In the genomic region with DNA sequence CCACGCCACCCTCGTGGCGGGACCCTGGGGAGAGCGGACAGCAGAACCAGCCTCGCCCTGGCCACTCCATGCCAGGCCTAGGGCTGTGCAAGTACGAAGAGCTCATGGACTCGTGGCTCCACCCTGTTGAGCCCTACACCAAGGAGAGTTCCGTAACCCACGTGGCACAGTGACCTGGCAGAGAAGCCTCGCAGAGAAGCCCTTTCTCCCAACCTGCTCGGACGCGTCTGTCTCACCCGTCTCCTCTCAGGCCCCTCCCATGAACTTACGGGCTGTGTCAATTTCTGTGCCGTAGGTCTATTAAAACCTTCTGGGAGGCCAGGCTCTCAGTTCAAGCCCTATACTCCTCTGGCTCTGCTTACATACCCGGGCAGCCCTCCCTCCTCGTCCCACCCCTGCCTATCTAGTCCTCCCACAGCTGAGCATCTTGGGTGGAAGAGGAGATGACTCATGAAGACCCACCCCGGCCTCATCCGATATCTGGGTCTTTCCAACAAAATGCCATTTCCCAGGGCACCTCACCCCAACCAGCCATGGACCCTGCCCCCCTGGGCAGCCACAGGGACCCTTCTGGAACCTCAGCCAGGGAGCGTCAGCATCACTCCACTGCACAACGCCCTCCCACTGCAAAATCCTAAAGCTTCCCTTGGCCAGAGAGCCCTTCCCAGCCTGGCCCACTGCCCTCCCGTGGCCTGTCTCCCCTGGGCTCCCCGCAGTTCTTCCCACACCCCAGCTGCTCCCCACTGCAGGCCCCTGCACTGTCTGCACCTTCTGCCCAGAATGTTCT, we compare ENCODE assay signal across 8 cellular contexts. TPM values are rescaled to one million over a fixed set of nuclear protein-coding genes. Genes with fewer than 3 reads are reported as not detected.
DNase-seq lines count a peak whose midpoint lies in the region; ATAC-seq, FAIRE-seq and TF ChIP-seq lines count a peak whose summit lies in the region.

No MANE protein-coding gene starts in this region.

- no peaks in the 10 kb centered on the region for H3K9me3 ChIP-seq in keratinocyte (ENCODE audit: control insufficient read depth, low read depth, low read length)
- no peaks in the 10 kb centered on the region for H3K9me3 ChIP-seq in thymus (ENCODE audit: control insufficient read depth)

- POLR2A ChIA-PET in MCF 10A (lab: Yijun Ruan, JAX), result interaction anchor here (0.6 to 7.7 kb wide), 7 partner anchors 10 to 53 kb away, joined by 3 to 67 read pairs (median 4); a partner anchor contains a TSS

- no peaks in the 10 kb centered on the region for H4K20me1 ChIP-seq in keratinocyte (ENCODE audit: control insufficient read depth, extremely low read depth, insufficient read depth, low read length)

- ATAC-seq in activated CD8-positive, alpha-beta memory T cell treated with anti-CD3 and anti-CD28 coated beads, Interleukin-2, amount 10 ng/mL, durations not matched to agents 7 days and 5 days, result no peak
- no peak for ATAC-seq in HG03378 (IDR thresholded peaks at IDR 0.05; ENCODE audit: unreplicated experiment)

- FAIRE-seq in keratinocyte (lab: Jason Lieb, UNC), result peak; percentile 95

- H3K4me1 Mint-ChIP-seq in activated CD8-positive, alpha-beta memory T cell treated with anti-CD3 and anti-CD28 coated beads, Interleukin-2, amount 10 ng/mL, durations not matched to agents 7 days and 5 days, result peaks cover 13% of the 10 kb centered on the region
- peaks cover 22% of the 10 kb centered on the region for H3K4me1 Mint-ChIP-seq in MCF 10A (ENCODE audit: insufficient read depth, unreplicated experiment)

- H3K4me3 ChIP-seq in keratinocyte (ENCODE audit: control insufficient read depth in 2 of 3, extremely low read depth in 1 of 3, insufficient read depth in 2 of 3, low read depth in 1 of 3, low read length in 3 of 3) (peak overlapping the region; percentile 46 to 84 (median 78)), thymus (ENCODE audit: low read length) (no peak overlapping the region)

- peak overlapping the region; percentile 4 for H3K27ac Mint-ChIP-seq in activated CD8-positive, alpha-beta memory T cell treated with anti-CD3 and anti-CD28 coated beads, Interleukin-2, amount 10 ng/mL, durations not matched to agents 7 days and 5 days
- H3K27ac Mint-ChIP-seq in MCF 10A (ENCODE audit: low read depth, unreplicated experiment), result peak overlapping the region; percentile 85

- DNase-seq in activated CD8-positive, alpha-beta memory T cell treated with anti-CD3 and anti-CD28 coated beads, Interleukin-2, amount 10 ng/mL, durations not matched to agents 7 days and 5 days, result no peak
- DNase-seq in activated CD8-positive, alpha-beta memory T cell treated with anti-CD3 and anti-CD28 coated beads, Interleukin-2, amount 50 U/mL, for 48 hours, result no peak
- DNase-seq in MCF 10A (ENCODE audit: unreplicated experiment) (peak; percentile 40), keratinocyte (ENCODE audit: low read depth, low spot score) (peak; percentile 68), GM10266 (ENCODE audit: extremely low spot score) (no peak)
- DNase-seq in stimulated activated CD4-positive, alpha-beta T cell treated with anti-CD3 and anti-CD28 coated beads, Interleukin-4, amount 100 ng/mL, for 1 hour, result no peak

- H3K4me3 Mint-ChIP-seq in activated CD8-positive, alpha-beta memory T cell treated with anti-CD3 and anti-CD28 coated beads, Interleukin-2, amount 10 ng/mL, durations not matched to agents 7 days and 5 days, result no peak overlapping the region
- peak overlapping the region; percentile 86 for H3K4me3 Mint-ChIP-seq in MCF 10A (ENCODE audit: unreplicated experiment)

- no peaks in the 10 kb centered on the region for H3K27me3 ChIP-seq in keratinocyte (ENCODE audit: control insufficient read depth, extremely low read depth, insufficient read depth, low read length)
- H3K27me3 ChIP-seq in thymus (ENCODE audit: control insufficient read depth, insufficient read depth), result no peaks in the 10 kb centered on the region

- 93% methylated on average over 24 of the region's 24 CpGs for WGBS in thymus

- intact Hi-C loops in MCF 10A (cut with micrococcal nuclease), result no loop called here

- no peaks in the 10 kb centered on the region for H3K9me3 Mint-ChIP-seq in activated CD8-positive, alpha-beta memory T cell treated with anti-CD3 and anti-CD28 coated beads, Interleukin-2, amount 10 ng/mL, durations not matched to agents 7 days and 5 days (ENCODE audit: low read depth)
- H3K9me3 Mint-ChIP-seq in MCF 10A (ENCODE audit: unreplicated experiment), result no peaks in the 10 kb centered on the region

- dilution Hi-C loops in keratinocyte (cut with MboI; ENCODE audit: extremely low pct_ligation_motif_present, low sequenced_read_pairs), result no loop called here

- CTCF ChIA-PET in activated CD8-positive, alpha-beta memory T cell treated with anti-CD3 and anti-CD28 coated beads, Interleukin-2, amount 10 ng/mL, durations not matched to agents 7 days and 5 days (lab: Charles Lee), result interaction anchor here (1.5 kb wide), 1 partner anchor 55 kb away, joined by 3 read pairs; a partner anchor contains a TSS
- CTCF ChIA-PET in MCF 10A (lab: Yijun Ruan, JAX), result interaction anchor here (0.6 to 0.7 kb wide), 3 partner anchors 14 to 484 kb away, joined by 3 read pairs; no protein-coding TSS in a partner anchor

- peak overlapping the region; percentile 36 for H2AFZ ChIP-seq in keratinocyte (ENCODE audit: control insufficient read depth, low read length)

- BruUV-seq in MCF 10A (replicated peaks; lab: Mats Ljungman, UMichigan), result no TSS peak

- H3K4me1 ChIP-seq in keratinocyte (ENCODE audit: control insufficient read depth, extremely low read depth, insufficient read depth, low read length) (peaks cover 26% of the 10 kb centered on the region), thymus (ENCODE audit: control insufficient read depth, insufficient read depth, low read length) (peaks cover 13% of the 10 kb centered on the region)

- peaks cover 25% of the 10 kb centered on the region for H3K79me2 ChIP-seq in keratinocyte (ENCODE audit: control insufficient read depth, insufficient read depth, low read length)

- peak overlapping the region; percentile 88 for H3K4me2 ChIP-seq in keratinocyte (ENCODE audit: control insufficient read depth, extremely low read depth, insufficient read depth, low read depth, low read length)

- H3K27me3 Mint-ChIP-seq in activated CD8-positive, alpha-beta memory T cell treated with anti-CD3 and anti-CD28 coated beads, Interleukin-2, amount 10 ng/mL, durations not matched to agents 7 days and 5 days, result no peaks in the 10 kb centered on the region
- H3K27me3 Mint-ChIP-seq in MCF 10A (ENCODE audit: insufficient read depth, unreplicated experiment), result no peaks in the 10 kb centered on the region

- no peak for TF ChIP-seq CTCF in MCF 10A (IDR thresholded peaks at IDR 0.05; ENCODE audit: unreplicated experiment)
- no peak for TF ChIP-seq CTCF in keratinocyte (optimal IDR thresholded peaks at IDR 0.05 in 1 of 3, IDR thresholded peaks at IDR 0.05 in 1 of 3, conservative IDR thresholded peaks at IDR 0.05 in 1 of 3; ENCODE audit: extremely low read depth in 1 of 3, insufficient read depth in 2 of 3, low read length in 3 of 3)
- no peak for TF ChIP-seq CTCF in GM10266 (IDR thresholded peaks at IDR 0.05; ENCODE audit: control insufficient read depth, insufficient read depth, low read depth, missing control alignments)

- peak overlapping the region; percentile 69 for H3K9ac ChIP-seq in keratinocyte (ENCODE audit: control insufficient read depth, extremely low read depth, insufficient read depth, low read length)

- H3K27ac ChIP-seq in keratinocyte (ENCODE audit: control insufficient read depth, insufficient read depth, low read length) (peak overlapping the region; percentile 85), thymus (ENCODE audit: low read depth) (peak overlapping the region; percentile 43)

- no peaks in the 10 kb centered on the region for H3K9me1 ChIP-seq in keratinocyte (ENCODE audit: control insufficient read depth, extremely low read depth, insufficient read depth, low read length)

- H3K36me3 Mint-ChIP-seq in activated CD8-positive, alpha-beta memory T cell treated with anti-CD3 and anti-CD28 coated beads, Interleukin-2, amount 10 ng/mL, durations not matched to agents 7 days and 5 days, result peaks cover 3% of the 10 kb centered on the region
- H3K36me3 Mint-ChIP-seq in MCF 10A (ENCODE audit: insufficient read depth, unreplicated experiment), result peaks cover 52% of the 10 kb centered on the region

- H3K36me3 ChIP-seq in keratinocyte (ENCODE audit: control insufficient read depth in 2 of 2, extremely low read depth in 1 of 2, insufficient read depth in 2 of 2, low read length in 2 of 2) (peaks cover 11 to 18% of the 10 kb centered on the region in 2 experiments), thymus (ENCODE audit: control insufficient read depth, insufficient read depth) (peaks cover 45% of the 10 kb centered on the region)

RNA-seq across cellular contexts. Expression of a gene that starts 2.4 kb away (rescaled TPM):
- 10 to 100 TPM; 41.0 to 45.8 TPM for total RNA-seq in activated CD8-positive, alpha-beta memory T cell treated with anti-CD3 and anti-CD28 coated beads, Interleukin-2, amount 10 ng/mL, durations not matched to agents 7 days and 5 days
- total RNA-seq in MCF 10A (2022), result 94.8 and 110 TPM in 2 replicates
- polyA plus RNA-seq in keratinocyte, result 36.4 to 63.1 TPM (median 48.2 TPM) in 3 replicates
- polyA plus RNA-seq in keratinocyte (2011; ENCODE audit: low read depth), result 48.9 TPM
- polyA plus RNA-seq in keratinocyte (2011; cell fraction: cytosol; rRNA removed), result 36.7 and 82.9 TPM in 2 replicates
- polyA plus RNA-seq in keratinocyte (2011; cell fraction: nucleus; rRNA removed), result 38.6 and 44.6 TPM in 2 replicates
- 75.6 and 83.5 TPM in 2 replicates for polyA plus RNA-seq in keratinocyte (2012; ENCODE audit: low replicate concordance)
- 30.9 to 48.0 TPM (median 47.7 TPM) in 3 replicates for polyA minus RNA-seq in keratinocyte
- 82.1 TPM for polyA minus RNA-seq in keratinocyte (2011; cell fraction: cytosol; rRNA and poly(A)+ RNA removed)
- polyA minus RNA-seq in keratinocyte (2011; cell fraction: nucleus; rRNA and poly(A)+ RNA removed), result 18.5 and 24.9 TPM in 2 replicates
- polyA plus RNA-seq in thymus, result 126 TPM

RNA-seq across cellular contexts. Expression of a gene that starts 17.0 kb away (rescaled TPM):
- total RNA-seq in activated CD8-positive, alpha-beta memory T cell treated with anti-CD3 and anti-CD28 coated beads, Interleukin-2, amount 10 ng/mL, durations not matched to agents 7 days and 5 days, result 10 to 100 TPM; 57.8 to 60.2 TPM
- 46.3 and 53.8 TPM in 2 replicates for total RNA-seq in MCF 10A (2022)
- polyA plus RNA-seq in keratinocyte (19.5 to 22.0 TPM (median 21.6 TPM) in 3 replicates), thymus (36.9 TPM)
- polyA plus RNA-seq in keratinocyte (2011; ENCODE audit: low read depth), result 19.5 TPM
- polyA plus RNA-seq in keratinocyte (2011; cell fraction: cytosol; rRNA removed), result 10.0 and 22.2 TPM in 2 replicates
- 21.4 and 30.6 TPM in 2 replicates for polyA plus RNA-seq in keratinocyte (2011; cell fraction: nucleus; rRNA removed)
- 6.9 and 42.1 TPM in 2 replicates for polyA plus RNA-seq in keratinocyte (2012; ENCODE audit: low replicate concordance)
- 10.4 to 18.6 TPM (median 10.5 TPM) in 3 replicates for polyA minus RNA-seq in keratinocyte
- polyA minus RNA-seq in keratinocyte (2011; cell fraction: cytosol; rRNA and poly(A)+ RNA removed), result 24.7 TPM
- 8.8 and 11.4 TPM in 2 replicates for polyA minus RNA-seq in keratinocyte (2011; cell fraction: nucleus; rRNA and poly(A)+ RNA removed)

RNA-seq across cellular contexts. Expression of a gene that starts 52.7 kb away (rescaled TPM):
- 100 to 1,000 TPM; 118 to 126 TPM for total RNA-seq in activated CD8-positive, alpha-beta memory T cell treated with anti-CD3 and anti-CD28 coated beads, Interleukin-2, amount 10 ng/mL, durations not matched to agents 7 days and 5 days
- 15.3 and 16.7 TPM in 2 replicates for total RNA-seq in MCF 10A (2022)
- 5.2 to 12.5 TPM (median 10.6 TPM) in 3 replicates for polyA plus RNA-seq in keratinocyte
- 4.8 TPM for polyA plus RNA-seq in keratinocyte (2011; ENCODE audit: low read depth)
- 7.5 and 8.0 TPM in 2 replicates for polyA plus RNA-seq in keratinocyte (2011; cell fraction: cytosol; rRNA removed)
- polyA plus RNA-seq in keratinocyte (2011; cell fraction: nucleus; rRNA removed), result 11.8 and 12.3 TPM in 2 replicates
- polyA plus RNA-seq in keratinocyte (2012; ENCODE audit: low replicate concordance), result 3.7 and 16.7 TPM in 2 replicates
- polyA minus RNA-seq in keratinocyte, result 5.1 to 11.2 TPM (median 8.9 TPM) in 3 replicates
- 13.8 TPM for polyA minus RNA-seq in keratinocyte (2011; cell fraction: cytosol; rRNA and poly(A)+ RNA removed)
- 7.7 and 10.0 TPM in 2 replicates for polyA minus RNA-seq in keratinocyte (2011; cell fraction: nucleus; rRNA and poly(A)+ RNA removed)
- polyA plus RNA-seq in thymus, result 3.5 TPM

RNA-seq across cellular contexts. Expression of a gene that starts 54.8 kb away (rescaled TPM):
- 10 to 100 TPM; 43.3 to 57.7 TPM for total RNA-seq in activated CD8-positive, alpha-beta memory T cell treated with anti-CD3 and anti-CD28 coated beads, Interleukin-2, amount 10 ng/mL, durations not matched to agents 7 days and 5 days
- 94.4 and 106 TPM in 2 replicates for total RNA-seq in MCF 10A (2022)
- polyA plus RNA-seq in keratinocyte (47.4 to 61.0 TPM (median 52.7 TPM) in 3 replicates), thymus (40.6 TPM)
- 51.2 TPM for polyA plus RNA-seq in keratinocyte (2011; ENCODE audit: low read depth)
- 43.2 and 91.3 TPM in 2 replicates for polyA plus RNA-seq in keratinocyte (2011; cell fraction: cytosol; rRNA removed)
- polyA plus RNA-seq in keratinocyte (2011; cell fraction: nucleus; rRNA removed), result 46.9 and 63.8 TPM in 2 replicates
- 82.6 and 89.6 TPM in 2 replicates for polyA plus RNA-seq in keratinocyte (2012; ENCODE audit: low replicate concordance)
- polyA minus RNA-seq in keratinocyte, result 27.5 to 75.2 TPM (median 36.8 TPM) in 3 replicates
- polyA minus RNA-seq in keratinocyte (2011; cell fraction: cytosol; rRNA and poly(A)+ RNA removed), result 106 TPM
- polyA minus RNA-seq in keratinocyte (2011; cell fraction: nucleus; rRNA and poly(A)+ RNA removed), result 26.8 and 27.0 TPM in 2 replicates

Comparison
In these comparisons a context has a peak if more than half of its experiments do, and no peak if none do; other contexts are left out.
1. DNase-seq: peak in MCF 10A (single experiment) and keratinocyte (single experiment); none in activated CD8-positive, alpha-beta memory T cell treated with anti-CD3 and anti-CD28 coated beads, Interleukin-2, amount 10 ng/mL, durations not matched to agents 7 days and 5 days (single experiment), activated CD8-positive, alpha-beta memory T cell treated with anti-CD3 and anti-CD28 coated beads, Interleukin-2, amount 50 U/mL, for 48 hours (single experiment), stimulated activated CD4-positive, alpha-beta T cell treated with anti-CD3 and anti-CD28 coated beads, Interleukin-4, amount 100 ng/mL, for 1 hour (single experiment) and GM10266 (single experiment).